ENCODE assay signal across 9 cellular contexts in genomic region chr14:77037338-77037782, GRCh38. TPM values are rescaled to one million over a fixed set of nuclear protein-coding genes. Genes with fewer than 3 reads are reported as not detected.
DNase-seq lines count a peak whose midpoint lies in the region; ATAC-seq and TF ChIP-seq lines count a peak whose summit lies in the region.
"Had no signal": no experiment of that assay in that cellular context is flagged by ENCODE, and none has a peak within 500 bp of the region (broad histone marks: within the 10 kb centered on the region; RNA-seq: fewer than 3 reads in every experiment).

No MANE protein-coding gene starts in this region.

- no peaks in the 10 kb centered on the region for H3K27me3 ChIP-seq in esophagus muscularis mucosa

- BruUV-seq in OCI-LY7 (replicated peaks; lab: Mats Ljungman, UMichigan), result no TSS peak

- H3K9me3 ChIP-seq in OCI-LY7 (ENCODE audit: low read length), result no peaks in the 10 kb centered on the region
- H3K9me3 ChIP-seq in esophagus muscularis mucosa, result no peaks in the 10 kb centered on the region

- TF ChIP-seq CTCF in OCI-LY7 (conservative IDR thresholded peaks at IDR 0.05; ENCODE audit: low read length) (no peak), esophagus muscularis mucosa (IDR thresholded peaks at IDR 0.05) (no peak)

- H3K4me3 Mint-ChIP-seq in stimulated activated effector memory CD8-positive, alpha-beta T cell treated with anti-CD3 and anti-CD28 coated beads, Interleukin-12 subunit alpha, Interleukin-12 subunit beta, amount 100 ng/mL, for 72 hours, result peak overlapping the region; percentile 68

- no peaks in the 10 kb centered on the region for H3K9me3 Mint-ChIP-seq in stimulated activated effector memory CD8-positive, alpha-beta T cell treated with anti-CD3 and anti-CD28 coated beads, Interleukin-12 subunit alpha, Interleukin-12 subunit beta, amount 100 ng/mL, for 72 hours

- ATAC-seq in stimulated activated effector memory CD8-positive, alpha-beta T cell treated with anti-CD3 and anti-CD28 coated beads, Interleukin-12 subunit alpha, Interleukin-12 subunit beta, amount 100 ng/mL, for 72 hours, result no peak
- ATAC-seq in HG03469 (IDR thresholded peaks at IDR 0.05; ENCODE audit: unreplicated experiment), result no peak

- intact Hi-C loops in OCI-LY7 (cut with micrococcal nuclease; ENCODE audit: unreplicated experiment), result loop anchor here (10.0 kb wide), 2 partner anchors 337 to 557 kb away; partner anchors contain the start of genes SAMD15 and TMED8
- intact Hi-C loops in esophagus muscularis mucosa (cut with DNase I), result no loop called here

- peaks cover 7% of the 10 kb centered on the region; the same call in 1 of the 2 replicates for H3K79me2 ChIP-seq in OCI-LY7 (ENCODE audit: insufficient read depth, low read depth, low read length)

- no peaks in the 10 kb centered on the region for H4K20me1 ChIP-seq in OCI-LY7 (ENCODE audit: insufficient read depth, low read length)

- peak overlapping the region; percentile 35 for H2AFZ ChIP-seq in OCI-LY7 (ENCODE audit: low read length)

- no peaks in the 10 kb centered on the region for H3K9me2 ChIP-seq in OCI-LY7 (ENCODE audit: insufficient read depth, low read length)

- H3K4me1 ChIP-seq in OCI-LY7 (ENCODE audit: insufficient read depth, low read length, poor library complexity, severe bottlenecking) (peaks cover 92% of the 10 kb centered on the region), esophagus muscularis mucosa (peaks cover 71 to 95% (median 92%) of the 10 kb centered on the region in 4 donors)

- peaks cover 25% of the 10 kb centered on the region for H3K36me3 Mint-ChIP-seq in stimulated activated effector memory CD8-positive, alpha-beta T cell treated with anti-CD3 and anti-CD28 coated beads, Interleukin-12 subunit alpha, Interleukin-12 subunit beta, amount 100 ng/mL, for 72 hours

- peak overlapping the region; percentile 43 for H3K4me2 ChIP-seq in OCI-LY7 (ENCODE audit: low read length)

- H3K36me3 ChIP-seq in OCI-LY7 (ENCODE audit: insufficient read depth, low read length), result no peaks in the 10 kb centered on the region
- H3K36me3 ChIP-seq in esophagus muscularis mucosa, result no peaks in the 10 kb centered on the region

- no peak for TF ChIP-seq EP300 in esophagus muscularis mucosa (IDR thresholded peaks at IDR 0.05)

- TF ChIP-seq POLR2A in esophagus muscularis mucosa (IDR thresholded peaks at IDR 0.05; ENCODE audit: low read depth), result no peak

- peaks cover 81% of the 10 kb centered on the region for H3K4me1 Mint-ChIP-seq in stimulated activated effector memory CD8-positive, alpha-beta T cell treated with anti-CD3 and anti-CD28 coated beads, Interleukin-12 subunit alpha, Interleukin-12 subunit beta, amount 100 ng/mL, for 72 hours

- H3K4me3 ChIP-seq in OCI-LY7 (ENCODE audit: low read depth, low read length, poor library complexity, severe bottlenecking) (no peak overlapping the region), esophagus muscularis mucosa (no peak overlapping the region)

- peak overlapping the region; percentile 75 for H3K27ac ChIP-seq in OCI-LY7 (ENCODE audit: low read depth, low read length, poor library complexity, severe bottlenecking)
- peak overlapping the region; percentile 93 to 100 (median 98) for H3K27ac ChIP-seq in esophagus muscularis mucosa (replicated peaks in 1 of 4)

- DNase-seq in DMS53 (lab: John Stamatoyannopoulos, UW) (peak; percentile 45), DMS53 treated with DMSO at 0.1 percent for 48 hours (lab: John Stamatoyannopoulos, UW; ENCODE audit: unreplicated experiment) (no peak), OCI-LY7 (ENCODE audit: low spot score) (no peak), esophagus muscularis mucosa (ENCODE audit: extremely low spot score) (no peak), NCI-H82 treated with DMSO at 0.1 percent for 48 hours (lab: John Stamatoyannopoulos, UW; ENCODE audit: unreplicated experiment) (no peak), foreskin melanocyte (no peak)
- DNase-seq in stimulated activated effector memory CD8-positive, alpha-beta T cell treated with anti-CD3 and anti-CD28 coated beads, Interleukin-12 subunit alpha, Interleukin-12 subunit beta, amount 100 ng/mL, for 72 hours (ENCODE audit: low spot score in 2 of 2), result no peak
- DNase-seq: NK-92 treated with Interleukin-12 subunit alpha and Interleukin-12 subunit beta, amount 100 ng/mL, for 24 hours had no signal

- 70% methylated on average over 10 of the region's 10 CpGs for WGBS in esophagus muscularis mucosa

- H3K27ac Mint-ChIP-seq in stimulated activated effector memory CD8-positive, alpha-beta T cell treated with anti-CD3 and anti-CD28 coated beads, Interleukin-12 subunit alpha, Interleukin-12 subunit beta, amount 100 ng/mL, for 72 hours, result peak overlapping the region; percentile 86

- POLR2A ChIA-PET in OCI-LY7 (lab: Charles Lee), result interaction anchor here (1.4 to 3.3 kb wide), 3 partner anchors 8 to 84 kb away, joined by 3 to 10 read pairs (median 7); partner anchors contain the start of gene IRF2BPL

- CTCF ChIA-PET in OCI-LY7 (lab: Charles Lee; ENCODE audit: unreplicated experiment), result no interaction called here

RNA-seq across cellular contexts. Expression of gene IRF2BPL, which starts 8.9 kb away (rescaled TPM):
- total RNA-seq in OCI-LY7 (2014; rRNA removed; shearing (Covaris generic)), result 18.8 and 25.8 TPM in 2 replicates
- total RNA-seq in OCI-LY7 (2022) (23.7 and 23.8 TPM in 2 replicates), esophagus muscularis mucosa (100 to 1,000 TPM in 1 of 4 donors, 10 to 100 TPM in 3; 58.6 to 105 (median 98.4) TPM)
